ENCODE assay signal across 11 cellular contexts in genomic region chr1:8239039-8239305, GRCh38.
A peak's percentile ranks its signal among the peaks of the same experiment; 100 is the strongest.
DNase-seq lines count a peak whose midpoint lies in the region; ATAC-seq, FAIRE-seq and TF ChIP-seq lines count a peak whose summit lies in the region.
"Had no signal": no experiment of that assay in that cellular context is flagged by ENCODE, and none has a peak within 500 bp of the region (broad histone marks: within the 10 kb centered on the region; RNA-seq: fewer than 3 reads in every experiment).

No MANE protein-coding gene starts in this region.

- ATAC-seq in HG03097 (IDR thresholded peaks at IDR 0.05; ENCODE audit: low FRiP score, unreplicated experiment) = no peak

- no peak for FAIRE-seq in endothelial cell of umbilical vein (lab: Jason Lieb, UNC)

- peak; percentile 8 for TF ChIP-seq CTCF in AG04449 (IDR thresholded peaks at IDR 0.05; ENCODE audit: insufficient read depth, low read length, missing control alignments)
- peak; percentile 6 to 21 for TF ChIP-seq CTCF in endothelial cell of umbilical vein (IDR thresholded peaks at IDR 0.05; ENCODE audit: extremely low read depth in 1 of 2, insufficient read depth in 1 of 2, low read depth in 1 of 2, low read length in 2 of 2)
- TF ChIP-seq CTCF in mesothelial cell of epicardium (IDR thresholded peaks at IDR 0.05; ENCODE audit: unreplicated experiment) = no peak

- no peaks in the 10 kb centered on the region for H3K9me1 ChIP-seq in endothelial cell of umbilical vein (replicated peaks; ENCODE audit: control insufficient read depth, extremely low read depth, insufficient read depth, low read length)

- no peak overlapping the region for H2AFZ ChIP-seq in endothelial cell of umbilical vein (ENCODE audit: low read depth, low read length)

- no peak for DNase-seq in AG04449 (ENCODE audit: low read depth, low spot score)
- DNase-seq in M059J (ENCODE audit: low read depth) = peak; percentile 70
- peak; percentile 33 for DNase-seq in endothelial cell of umbilical vein (ENCODE audit: low read depth, low spot score)
- no peak for DNase-seq in mesothelial cell of epicardium (ENCODE audit: low spot score in 2 of 2, unreplicated experiment in 2 of 2)
- no peak for DNase-seq in CD1c-positive myeloid dendritic cell (ENCODE audit: extremely low spot score)
- no peak for DNase-seq in NCI-H146 treated with DMSO at 0.1 percent for 48 hours (lab: John Stamatoyannopoulos, UW; ENCODE audit: unreplicated experiment)
- no peak for DNase-seq in NOMO-1 treated with DMSO at 0.1 percent for 48 hours (lab: John Stamatoyannopoulos, UW; ENCODE audit: unreplicated experiment)
- DNase-seq: COR-L47 had no signal

- no peaks in the 10 kb centered on the region for H3K36me3 ChIP-seq in endothelial cell of umbilical vein (ENCODE audit: control insufficient read depth in 2 of 2, extremely low read depth in 1 of 2, insufficient read depth in 2 of 2, low read length in 2 of 2)

- peaks cover 25% of the 10 kb centered on the region for H3K4me1 ChIP-seq in endothelial cell of umbilical vein (ENCODE audit: control insufficient read depth, extremely low read depth, insufficient read depth, low read length)

- H3K27ac ChIP-seq in endothelial cell of umbilical vein (ENCODE audit: insufficient read depth, low read depth, low read length) = no peak overlapping the region

- H3K4me3 ChIP-seq in AG04449 (ENCODE audit: low read depth, low read length) = no peak overlapping the region
- no peak overlapping the region for H3K4me3 ChIP-seq in endothelial cell of umbilical vein (replicated peaks in 1 of 3; ENCODE audit: insufficient read depth in 1 of 3, low read depth in 1 of 3, low read length in 3 of 3)

- no peaks in the 10 kb centered on the region for H3K36me3 Mint-ChIP-seq in mesothelial cell of epicardium
- H3K36me3 Mint-ChIP-seq: IgD-negative memory B cell had no signal

- H3K27ac Mint-ChIP-seq in mesothelial cell of epicardium = peak overlapping the region; percentile 88
- H3K27ac Mint-ChIP-seq: stimulated activated naive CD8-positive, alpha-beta T cell treated with anti-CD3 and anti-CD28 coated beads, Interleukin-15, Interleukin-2, amounts not matched to agents 100 ng/mL and 50 ng/mL, for 24 hours had no signal

- POLR2A ChIA-PET in AG04449 (lab: Yijun Ruan, JAX) = no interaction called here
- POLR2A ChIA-PET in endothelial cell of umbilical vein (lab: Charles Lee) = no interaction called here

- no peaks in the 10 kb centered on the region for H3K9me3 ChIP-seq in endothelial cell of umbilical vein (replicated peaks; ENCODE audit: control insufficient read depth, insufficient read depth, low read length)

- no peaks in the 10 kb centered on the region for H4K20me1 ChIP-seq in endothelial cell of umbilical vein (replicated peaks; ENCODE audit: control insufficient read depth, extremely low read depth, insufficient read depth, low read length)

- peaks cover 25% of the 10 kb centered on the region for H3K4me1 Mint-ChIP-seq in mesothelial cell of epicardium
- H3K4me1 Mint-ChIP-seq: IgD-negative memory B cell had no signal

- TF ChIP-seq POLR2A in endothelial cell of umbilical vein (IDR thresholded peaks at IDR 0.05; ENCODE audit: low read depth, low read length) = no peak

- no peak overlapping the region for H3K9ac ChIP-seq in endothelial cell of umbilical vein (replicated peaks; ENCODE audit: extremely low read depth, insufficient read depth, low read length)

- CTCF ChIA-PET in AG04449 (lab: Yijun Ruan, JAX) = interaction anchor here (0.6 to 2.6 kb wide), 8 partner anchors 10 to 255 kb away, joined by 3 to 10 read pairs (median 3); no protein-coding TSS in a partner anchor
- CTCF ChIA-PET in endothelial cell of umbilical vein (lab: Charles Lee) = interaction anchor here (0.7 to 2.8 kb wide), 7 partner anchors 14 to 224 kb away, joined by 3 to 18 read pairs (median 6); no protein-coding TSS in a partner anchor

- peaks cover 6% of the 10 kb centered on the region for H3K9me3 Mint-ChIP-seq in mesothelial cell of epicardium
- H3K9me3 Mint-ChIP-seq: IgD-negative memory B cell; stimulated activated naive CD8-positive, alpha-beta T cell treated with anti-CD3 and anti-CD28 coated beads, Interleukin-15, Interleukin-2, amounts not matched to agents 100 ng/mL and 50 ng/mL, for 24 hours had no signal

- intact Hi-C loops in endothelial cell of umbilical vein (cut with micrococcal nuclease) = loop anchor here (2.0 to 5.0 kb wide), 4 partner anchors 22 to 222 kb away; no protein-coding TSS in a partner anchor

- H3K4me3 Mint-ChIP-seq in mesothelial cell of epicardium = no peak overlapping the region
- H3K4me3 Mint-ChIP-seq: IgD-negative memory B cell; stimulated activated naive CD8-positive, alpha-beta T cell treated with anti-CD3 and anti-CD28 coated beads, Interleukin-15, Interleukin-2, amounts not matched to agents 100 ng/mL and 50 ng/mL, for 24 hours had no signal

- dilution Hi-C loops in endothelial cell of umbilical vein (cut with MboI; ENCODE audit: extremely low pct_ligation_motif_present, low sequenced_read_pairs) = no loop called here

- no peaks in the 10 kb centered on the region for H3K27me3 Mint-ChIP-seq in mesothelial cell of epicardium (ENCODE audit: low read depth)

- no peaks in the 10 kb centered on the region for H3K79me2 ChIP-seq in endothelial cell of umbilical vein (ENCODE audit: control insufficient read depth, insufficient read depth, low read length)

- no peak overlapping the region for H3K4me2 ChIP-seq in endothelial cell of umbilical vein (ENCODE audit: insufficient read depth, low read length)

- no peaks in the 10 kb centered on the region for H3K27me3 ChIP-seq in endothelial cell of umbilical vein (ENCODE audit: control insufficient read depth in 2 of 2, insufficient read depth in 2 of 2, low read length in 2 of 2)

- no TSS peak for BruUV-seq in endothelial cell of umbilical vein (replicated peaks; lab: Mats Ljungman, UMichigan)

TF ChIP-seq in endothelial cell of umbilical vein, 7 proteins besides CTCF, POLR2A, EP300 and RAD21:
- TF ChIP-seq POLR2AphosphoS5 (IDR thresholded peaks at IDR 0.05; ENCODE audit: insufficient read depth, low read depth, low read length) = no peak

Comparison
In these comparisons a context has a peak if more than half of its experiments do, and no peak if none do; other contexts are left out.
1. DNase-seq: peak in M059J (single experiment) and endothelial cell of umbilical vein (single experiment); none in AG04449 (single experiment), mesothelial cell of epicardium (0 of 2), CD1c-positive myeloid dendritic cell (single experiment), NCI-H146 treated with DMSO at 0.1 percent for 48 hours (single experiment) and NOMO-1 treated with DMSO at 0.1 percent for 48 hours (single experiment).